Comparison of ENCODE assay signal across 12 cellular contexts in genomic region chr7:132485600-132486594, GRCh38.
DNase-seq lines count a peak whose midpoint lies in the region; ATAC-seq lines count a peak whose summit lies in the region.
"Had no signal": no experiment of that assay in that cellular context is flagged by ENCODE, and none has a peak within 500 bp of the region (broad histone marks: within the 10 kb centered on the region; RNA-seq: fewer than 3 reads in every experiment).

No MANE protein-coding gene starts in this region.

- H3K27ac Mint-ChIP-seq in naive thymus-derived CD8-positive, alpha-beta T cell = peak overlapping the region; percentile 42 to 97 (median 90)

- peak; percentile 96 to 98 for ATAC-seq in naive thymus-derived CD8-positive, alpha-beta T cell
- ATAC-seq: PC-3 had no signal

- POLR2A ChIA-PET in naive thymus-derived CD8-positive, alpha-beta T cell (lab: Charles Lee) = interaction anchor here (1.1 kb wide), 1 partner anchor 9 kb away, joined by 3 read pairs; no protein-coding TSS in a partner anchor

- H3K4me1 Mint-ChIP-seq in naive thymus-derived CD8-positive, alpha-beta T cell = peaks cover 37 to 71% (median 68%) of the 10 kb centered on the region in 4 donors

- no peaks in the 10 kb centered on the region for H3K27me3 Mint-ChIP-seq in naive thymus-derived CD8-positive, alpha-beta T cell

- H3K36me3 Mint-ChIP-seq in naive thymus-derived CD8-positive, alpha-beta T cell = no peaks in the 10 kb centered on the region

- no peaks in the 10 kb centered on the region for H3K9me3 Mint-ChIP-seq in naive thymus-derived CD8-positive, alpha-beta T cell

- H3K4me3 Mint-ChIP-seq in naive thymus-derived CD8-positive, alpha-beta T cell = peak overlapping the region; percentile 30 to 86 (median 66)

- DNase-seq in CD1c-positive myeloid dendritic cell (ENCODE audit: extremely low spot score) (peak; percentile 24), NCI-H2227 treated with DMSO at 0.1 percent for 48 hours (lab: John Stamatoyannopoulos, UW) (peak; percentile 95), iPS-NIHi7 (ENCODE audit: extremely low spot score) (no peak), DMS153 treated with DMSO at 0.1 percent for 48 hours (lab: John Stamatoyannopoulos, UW; ENCODE audit: unreplicated experiment) (no peak), SK-N-DZ (ENCODE audit: low spot score) (no peak), AG08395 (ENCODE audit: low spot score) (no peak)
- DNase-seq in central memory CD4-positive, alpha-beta T cell = peak; percentile 78
- peak in 9 of 10 donors; percentile 26 to 89 (median 74) for DNase-seq in naive thymus-derived CD8-positive, alpha-beta T cell
- DNase-seq: activated CD4-positive, CD25-positive, alpha-beta regulatory T cell treated with anti-CD3 and anti-CD28 coated beads, Interleukin-2, amount 50 U/mL, for 72 hours; effector CD4-positive, alpha-beta T cell; occipital lobe; PC-3 had no signal

Comparison
In these comparisons a context has a peak if more than half of its experiments do, and no peak if none do; other contexts are left out.
1. DNase-seq: peak in CD1c-positive myeloid dendritic cell (single experiment), NCI-H2227 treated with DMSO at 0.1 percent for 48 hours (single experiment), central memory CD4-positive, alpha-beta T cell (single experiment) and naive thymus-derived CD8-positive, alpha-beta T cell (9 of 10); none in iPS-NIHi7 (single experiment), DMS153 treated with DMSO at 0.1 percent for 48 hours (single experiment), SK-N-DZ (single experiment) and AG08395 (single experiment).